Comparison of ENCODE assay signal across 1 cellular context in genomic region chr19:40433391-40434216, GRCh38.
TF ChIP-seq lines count a peak whose summit lies in the region.

No MANE protein-coding gene starts in this region.

TF ChIP-seq in K562, 482 proteins besides CTCF, POLR2A, EP300 and RAD21 (continued from another document):
- TF ChIP-seq ZFP91 (CRISPR knock-in tag; IDR thresholded peaks at IDR 0.05) (no peak), ETV1 (tag; conservative IDR thresholded peaks at IDR 0.05; ENCODE audit: low read depth) (0 out of 2 replicates have a peak, but pooled peaks have one; percentile 45), NFIC (IDR thresholded peaks at IDR 0.05) (peak; percentile 44), MEF2D (tag; conservative IDR thresholded peaks at IDR 0.05; ENCODE audit: low read depth) (no peak), NR4A1 (CRISPR knock-in tag; IDR thresholded peaks at IDR 0.05) (no peak), NR4A1 (tag; IDR thresholded peaks at IDR 0.05) (peak; percentile 28; the same call in 1 of the 2 replicates), SP2 (IDR thresholded peaks at IDR 0.05; ENCODE audit: extremely low read depth, low read depth, low read length, poor library complexity, severe bottlenecking) (no peak), POLR2H (tag; IDR thresholded peaks at IDR 0.05; ENCODE audit: low read depth) (peak; percentile 86), NCOA6 (IDR thresholded peaks at IDR 0.05) (no peak), ZNF12 (CRISPR knock-in tag; IDR thresholded peaks at IDR 0.05) (no peak), PHB2 (IDR thresholded peaks at IDR 0.05; ENCODE audit: low read depth) (no peak), SRSF1 (IDR thresholded peaks at IDR 0.05; ENCODE audit: low read depth, low read length) (no peak), PML (IDR thresholded peaks at IDR 0.05; ENCODE audit: low read length) (0 out of 2 replicates have a peak, but pooled peaks have one; percentile 10), PHF8 (IDR thresholded peaks at IDR 0.05; ENCODE audit: borderline replicate concordance, low read length) (peak; percentile 57; the same call in 1 of the 2 replicates), ZKSCAN8 (CRISPR knock-in tag; IDR thresholded peaks at IDR 0.05) (no peak), ZNF212 (CRISPR knock-in tag; IDR thresholded peaks at IDR 0.05) (no peak), DPF2 (IDR thresholded peaks at IDR 0.05) (no peak; the same call in 1 of the 2 replicates), ZNF830 (CRISPR knock-in tag; IDR thresholded peaks at IDR 0.05) (no peak), TGIF2 (CRISPR knock-in tag; IDR thresholded peaks at IDR 0.05) (no peak), ZNF3 (CRISPR knock-in tag; IDR thresholded peaks at IDR 0.05) (no peak), CREB5 (CRISPR knock-in tag; IDR thresholded peaks at IDR 0.05) (no peak), TCF3 (CRISPR knock-in tag; IDR thresholded peaks at IDR 0.05) (no peak), TRIM28 (IDR thresholded peaks at IDR 0.05) (no peak), SPI1 (IDR thresholded peaks at IDR 0.05; ENCODE audit: borderline replicate concordance, low read depth, low read length) (no peak), TRIM24 (IDR thresholded peaks at IDR 0.05) (no peak), ATF1 (CRISPR knock-in tag; IDR thresholded peaks at IDR 0.05) (no peak), ATF1 (tag; IDR thresholded peaks at IDR 0.05) (0 out of 2 replicates have a peak, but pooled peaks have one; percentile 15), TBL1XR1 (IDR thresholded peaks at IDR 0.05; ENCODE audit: low read length in 2 of 2) (0 out of 4 replicates have a peak, but pooled peaks of 1 of the 2 experiments have one; percentile 45), CCAR2 (IDR thresholded peaks at IDR 0.05; ENCODE audit: low read depth, low read length) (no peak), NONO (IDR thresholded peaks at IDR 0.05; ENCODE audit: low read depth in 2 of 2, low read length in 1 of 2) (peak in 1 of 2 experiments; percentile 85; a peak in 1 of 4 replicates), ZNF695 (CRISPR knock-in tag; IDR thresholded peaks at IDR 0.05) (no peak), CCNT2 (IDR thresholded peaks at IDR 0.05; ENCODE audit: borderline replicate concordance, extremely low read depth, insufficient read length, low read depth, low read length) (peak; percentile 97), GTF2B (IDR thresholded peaks at IDR 0.05; ENCODE audit: extremely low read depth, insufficient read length) (no peak), JUN (IDR thresholded peaks at IDR 0.05; ENCODE audit: borderline replicate concordance, low read depth, low read length) (0 out of 2 replicates have a peak, but pooled peaks have one; percentile 3), JUN (CRISPR knock-in tag; IDR thresholded peaks at IDR 0.05; ENCODE audit: borderline replicate concordance) (no peak), KLF13 (tag; IDR thresholded peaks at IDR 0.05; ENCODE audit: borderline replicate concordance, low read depth) (0 out of 2 replicates have a peak, but pooled peaks have one; percentile 66), BRF1 (IDR thresholded peaks at IDR 0.05; ENCODE audit: borderline replicate concordance, extremely low read depth, insufficient read length) (no peak), KAT2B (IDR thresholded peaks at IDR 0.05; ENCODE audit: low read depth, low read length) (no peak), TOE1 (IDR thresholded peaks at IDR 0.05; ENCODE audit: borderline replicate concordance) (no peak), TOE1 (CRISPR knock-in tag; IDR thresholded peaks at IDR 0.05; ENCODE audit: borderline replicate concordance, low read depth) (no peak), GATAD2A (IDR thresholded peaks at IDR 0.05) (peak; percentile 83; the same call in 1 of the 2 replicates), TAF1 (IDR thresholded peaks at IDR 0.05; ENCODE audit: control insufficient read depth, extremely low read depth, insufficient read depth, low read length, severe bottlenecking) (peak; percentile 75), CHD1 (IDR thresholded peaks at IDR 0.05; ENCODE audit: low read length) (peak; percentile 74), BMI1 (IDR thresholded peaks at IDR 0.05; ENCODE audit: low read length) (no peak), POLR3A (IDR thresholded peaks at IDR 0.05; ENCODE audit: borderline replicate concordance, extremely low read depth, insufficient read depth, insufficient read length) (no peak), ZFP1 (CRISPR knock-in tag; IDR thresholded peaks at IDR 0.05) (no peak), PPARD (CRISPR knock-in tag; IDR thresholded peaks at IDR 0.05) (no peak), BCL6 (CRISPR knock-in tag; IDR thresholded peaks at IDR 0.05) (no peak), RFX5 (IDR thresholded peaks at IDR 0.05; ENCODE audit: low read depth, low read length) (no peak), FOSL1 (tag; conservative IDR thresholded peaks at IDR 0.05) (peak; percentile 39; the same call in 1 of the 2 replicates), HMGXB4 (CRISPR knock-in tag; IDR thresholded peaks at IDR 0.05) (no peak), ARHGAP35 (IDR thresholded peaks at IDR 0.05; ENCODE audit: partially characterized antibody) (no peak), ZNF121 (CRISPR knock-in tag; conservative IDR thresholded peaks at IDR 0.05) (no peak), WHSC1 (IDR thresholded peaks at IDR 0.05; ENCODE audit: low read length) (no peak), SETDB1 (IDR thresholded peaks at IDR 0.05; ENCODE audit: low read length) (no peak), RNF2 (IDR thresholded peaks at IDR 0.05) (peak; percentile 22; the same call in 1 of the 2 replicates), ZSCAN29 (IDR thresholded peaks at IDR 0.05) (no peak), NCOA4 (IDR thresholded peaks at IDR 0.05; ENCODE audit: partially characterized antibody) (no peak), ASH1L (IDR thresholded peaks at IDR 0.05; ENCODE audit: borderline replicate concordance, low read depth, partially characterized antibody) (no peak)
- TF ChIP-seq, protein P1, sequence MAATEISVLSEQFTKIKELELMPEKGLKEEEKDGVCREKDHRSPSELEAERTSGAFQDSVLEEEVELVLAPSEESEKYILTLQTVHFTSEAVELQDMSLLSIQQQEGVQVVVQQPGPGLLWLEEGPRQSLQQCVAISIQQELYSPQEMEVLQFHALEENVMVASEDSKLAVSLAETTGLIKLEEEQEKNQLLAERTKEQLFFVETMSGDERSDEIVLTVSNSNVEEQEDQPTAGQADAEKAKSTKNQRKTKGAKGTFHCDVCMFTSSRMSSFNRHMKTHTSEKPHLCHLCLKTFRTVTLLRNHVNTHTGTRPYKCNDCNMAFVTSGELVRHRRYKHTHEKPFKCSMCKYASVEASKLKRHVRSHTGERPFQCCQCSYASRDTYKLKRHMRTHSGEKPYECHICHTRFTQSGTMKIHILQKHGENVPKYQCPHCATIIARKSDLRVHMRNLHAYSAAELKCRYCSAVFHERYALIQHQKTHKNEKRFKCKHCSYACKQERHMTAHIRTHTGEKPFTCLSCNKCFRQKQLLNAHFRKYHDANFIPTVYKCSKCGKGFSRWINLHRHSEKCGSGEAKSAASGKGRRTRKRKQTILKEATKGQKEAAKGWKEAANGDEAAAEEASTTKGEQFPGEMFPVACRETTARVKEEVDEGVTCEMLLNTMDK (IDR thresholded peaks at IDR 0.05; ENCODE audit: borderline replicate concordance, insufficient read depth, low read depth, low read length, poor library complexity, severe bottlenecking): no peak
- TF ChIP-seq, protein P2, sequence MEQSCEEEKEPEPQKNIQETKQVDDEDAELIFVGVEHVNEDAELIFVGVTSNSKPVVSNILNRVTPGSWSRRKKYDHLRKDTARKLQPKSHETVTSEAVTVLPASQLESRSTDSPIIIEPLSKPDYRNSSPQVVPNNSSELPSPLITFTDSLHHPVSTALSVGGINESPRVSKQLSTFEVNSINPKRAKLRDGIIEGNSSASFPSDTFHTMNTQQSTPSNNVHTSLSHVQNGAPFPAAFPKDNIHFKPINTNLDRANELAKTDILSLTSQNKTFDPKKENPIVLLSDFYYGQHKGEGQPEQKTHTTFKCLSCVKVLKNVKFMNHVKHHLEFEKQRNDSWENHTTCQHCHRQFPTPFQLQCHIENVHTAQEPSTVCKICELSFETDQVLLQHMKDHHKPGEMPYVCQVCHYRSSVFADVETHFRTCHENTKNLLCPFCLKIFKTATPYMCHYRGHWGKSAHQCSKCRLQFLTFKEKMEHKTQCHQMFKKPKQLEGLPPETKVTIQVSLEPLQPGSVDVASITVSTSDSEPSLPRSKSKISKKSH (CRISPR knock-in tag; IDR thresholded peaks at IDR 0.05): no peak
TF ChIP-seq in K562: peak in this region for 107.
